Comparison of ENCODE assay signal across 26 cellular contexts in the genomic region with DNA sequence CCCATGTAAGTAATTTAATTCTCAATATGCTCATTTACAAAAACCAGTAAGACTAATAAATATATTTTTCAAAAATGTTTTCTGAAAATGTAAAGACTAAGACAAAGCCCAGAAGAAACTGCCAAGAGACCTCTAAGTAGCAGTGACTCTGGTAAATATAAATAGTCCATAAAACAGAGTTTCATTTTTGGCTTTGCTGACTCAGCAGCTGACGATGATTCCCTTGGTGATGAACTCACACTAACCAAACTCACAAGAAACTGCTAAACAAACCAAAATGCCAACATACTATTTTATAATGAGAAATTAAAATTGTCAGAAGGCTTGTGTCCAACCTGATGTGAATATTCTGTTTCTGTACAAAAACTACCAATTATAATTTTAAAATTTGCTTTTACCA. TPM values are rescaled to one million over a fixed set of nuclear protein-coding genes. Genes with fewer than 3 reads are reported as not detected.
A peak's percentile ranks its signal among the peaks of the same experiment; 100 is the strongest.
DNase-seq lines count a peak whose midpoint lies in the region; ATAC-seq, FAIRE-seq and TF ChIP-seq lines count a peak whose summit lies in the region.
"Had no signal": no experiment of that assay in that cellular context is flagged by ENCODE, and none has a peak within 500 bp of the region (broad histone marks: within the 10 kb centered on the region; RNA-seq: fewer than 3 reads in every experiment).

No MANE protein-coding gene starts in this region.

- no peak for TF ChIP-seq POLR2A in A549 (IDR thresholded peaks at IDR 0.05; ENCODE audit: low read length)

- H3K36me3 Mint-ChIP-seq in stimulated activated effector memory CD8-positive, alpha-beta T cell treated with anti-CD3 and anti-CD28 coated beads, Interleukin-12 subunit alpha, Interleukin-12 subunit beta, amount 100 ng/mL, for 72 hours: peaks cover 8% of the 10 kb centered on the region

- POLR2A ChIA-PET in A549 (lab: Yijun Ruan, JAX): no interaction called here

- 81% methylated on average over 1 of the region's 1 CpG for WGBS in A549 (ENCODE audit: missing lambda C conversion rate)

- no peak overlapping the region for H3K27ac Mint-ChIP-seq in stimulated activated effector memory CD8-positive, alpha-beta T cell treated with anti-CD3 and anti-CD28 coated beads, Interleukin-12 subunit alpha, Interleukin-12 subunit beta, amount 100 ng/mL, for 72 hours
- H3K27ac Mint-ChIP-seq: activated CD4-positive, alpha-beta T cell treated with anti-CD3 and anti-CD28 coated beads, Interleukin-2, amount 10 ng/mL, durations not matched to agents 7 days and 5 days; activated naive CD8-positive, alpha-beta T cell treated with anti-CD3 and anti-CD28 coated beads for 36 hours; activated T-helper 2 cell treated with anti-CD3 and anti-CD28 coated beads, Interferon-gamma antibody, Interleukin-2, Interleukin-4, amounts not matched to agents 10 μg/mL and 5 μg/mL and 100 μg/mL, durations not matched to agents 14 hours and 24 hours and 36 hours; T-helper 1 cell treated with Interleukin-12 subunit alpha and Interleukin-12 subunit beta and Interleukin-4 antibody, amounts not matched to agents 30 μg/mL and 1 μg/mL, for 36 hours; type B pancreatic cell had no signal

- H3K27ac ChIP-seq in A549: no peak overlapping the region
- H3K27ac ChIP-seq: PC-9, right atrium auricular region, SJCRH30 had no signal

- H3K4me2 ChIP-seq in A549: no peak overlapping the region
- H3K4me2 ChIP-seq: PC-9 had no signal

- no peaks in the 10 kb centered on the region for H3K9me3 Mint-ChIP-seq in stimulated activated effector memory CD8-positive, alpha-beta T cell treated with anti-CD3 and anti-CD28 coated beads, Interleukin-12 subunit alpha, Interleukin-12 subunit beta, amount 100 ng/mL, for 72 hours
- H3K9me3 Mint-ChIP-seq: activated naive CD8-positive, alpha-beta T cell treated with anti-CD3 and anti-CD28 coated beads for 36 hours; naive thymus-derived CD8-positive, alpha-beta T cell; T-helper 1 cell treated with Interleukin-12 subunit alpha and Interleukin-12 subunit beta and Interleukin-4 antibody, amounts not matched to agents 30 μg/mL and 1 μg/mL, for 36 hours; type B pancreatic cell had no signal

- no peak for ATAC-seq in A549
- ATAC-seq in stimulated activated effector memory CD8-positive, alpha-beta T cell treated with anti-CD3 and anti-CD28 coated beads, Interleukin-12 subunit alpha, Interleukin-12 subunit beta, amount 100 ng/mL, for 72 hours: no peak
- ATAC-seq: esophagus mucosa; naive thymus-derived CD8-positive, alpha-beta T cell had no signal

- FAIRE-seq in A549 (lab: Jason Lieb, UNC): no peak

- H3K4me3 ChIP-seq in A549: no peak overlapping the region
- H3K4me3 ChIP-seq in fibroblast of mammary gland (ENCODE audit: control insufficient read depth, low read depth, low read length): no peak overlapping the region
- H3K4me3 ChIP-seq: PC-9, right atrium auricular region, SJCRH30 had no signal

- no peak for TF ChIP-seq RAD21 in A549 (conservative IDR thresholded peaks at IDR 0.05 in 1 of 2, IDR thresholded peaks at IDR 0.05 in 1 of 2)

- no peaks in the 10 kb centered on the region for H3K4me1 ChIP-seq in A549
- H3K4me1 ChIP-seq: Caco-2, right atrium auricular region, SJCRH30 had no signal

- H3K9me3 ChIP-seq in A549: 0 out of 3 replicates have a peak, but pooled peaks cover 5% of the 10 kb centered on the region
- H3K9me3 ChIP-seq: Caco-2, right atrium auricular region had no signal

- H3K4me3 Mint-ChIP-seq in stimulated activated effector memory CD8-positive, alpha-beta T cell treated with anti-CD3 and anti-CD28 coated beads, Interleukin-12 subunit alpha, Interleukin-12 subunit beta, amount 100 ng/mL, for 72 hours: no peak overlapping the region
- H3K4me3 Mint-ChIP-seq: activated CD4-positive, alpha-beta T cell treated with anti-CD3 and anti-CD28 coated beads, Interleukin-2, amount 10 ng/mL, durations not matched to agents 7 days and 5 days; activated naive CD8-positive, alpha-beta T cell treated with anti-CD3 and anti-CD28 coated beads for 36 hours; naive thymus-derived CD8-positive, alpha-beta T cell; T-helper 1 cell treated with Interleukin-12 subunit alpha and Interleukin-12 subunit beta and Interleukin-4 antibody, amounts not matched to agents 30 μg/mL and 1 μg/mL, for 36 hours; type B pancreatic cell had no signal

- CTCF ChIA-PET in A549 (lab: Yijun Ruan, JAX): no interaction called here

- TF ChIP-seq CTCF in A549 (IDR thresholded peaks at IDR 0.05): no peak
- no peak for TF ChIP-seq CTCF in fibroblast of mammary gland (conservative IDR thresholded peaks at IDR 0.05; ENCODE audit: control insufficient read depth, insufficient read depth, low read depth, low read length)

- DNase-seq in A549 (ENCODE audit: low read depth in 1 of 2, low spot score in 1 of 2) (no peak), HCEC 1CT (peak; percentile 27), RPMI8226 (peak; percentile 88), fibroblast of mammary gland (ENCODE audit: low read depth) (peak; percentile 30), NCI-H446 (lab: John Stamatoyannopoulos, UW) (no peak), NCI-H446 treated with DMSO at 0.1 percent for 48 hours (lab: John Stamatoyannopoulos, UW) (no peak)
- DNase-seq in activated effector memory CD4-positive, alpha-beta T cell treated with anti-CD3 and anti-CD28 coated beads, Interleukin-2, amount 50 U/mL, for 16 hours: no peak
- DNase-seq in stimulated activated effector memory CD8-positive, alpha-beta T cell treated with anti-CD3 and anti-CD28 coated beads, Interleukin-12 subunit alpha, Interleukin-12 subunit beta, amount 100 ng/mL, for 72 hours (ENCODE audit: low spot score in 2 of 2): no peak
- DNase-seq: activated CD4-positive, alpha-beta T cell treated with anti-CD3 and anti-CD28 coated beads, Interleukin-2, amount 10 ng/mL, durations not matched to agents 7 days and 5 days; activated CD8-positive, alpha-beta memory T cell treated with anti-CD3 and anti-CD28 coated beads, Interleukin-2, amount 50 U/mL, for 48 hours; activated naive CD8-positive, alpha-beta T cell treated with anti-CD3 and anti-CD28 coated beads for 36 hours; Caco-2; effector memory CD4-positive, alpha-beta T cell; H7; head of caudate nucleus; MV-4-11; naive thymus-derived CD8-positive, alpha-beta T cell; NCI-H1694 treated with DMSO at 0.1 percent for 48 hours; NCI-H774; PC-9; SJCRH30 had no signal

- H3K4me1 Mint-ChIP-seq in stimulated activated effector memory CD8-positive, alpha-beta T cell treated with anti-CD3 and anti-CD28 coated beads, Interleukin-12 subunit alpha, Interleukin-12 subunit beta, amount 100 ng/mL, for 72 hours: no peaks in the 10 kb centered on the region
- H3K4me1 Mint-ChIP-seq: activated naive CD8-positive, alpha-beta T cell treated with anti-CD3 and anti-CD28 coated beads for 36 hours; naive thymus-derived CD8-positive, alpha-beta T cell had no signal

- no peak for TF ChIP-seq EP300 in A549 (IDR thresholded peaks at IDR 0.05)

TF ChIP-seq in A549, 52 proteins besides CTCF, POLR2A, EP300 and RAD21:
- no peak for TF ChIP-seq PHF8 (IDR thresholded peaks at IDR 0.05; ENCODE audit: borderline replicate concordance, low read depth)
- TF ChIP-seq NPAS2 (CRISPR knock-in tag; IDR thresholded peaks at IDR 0.05; ENCODE audit: borderline replicate concordance): no peak
- no peak for TF ChIP-seq GATA3 (IDR thresholded peaks at IDR 0.05; ENCODE audit: borderline replicate concordance)
- TF ChIP-seq, protein P1, sequence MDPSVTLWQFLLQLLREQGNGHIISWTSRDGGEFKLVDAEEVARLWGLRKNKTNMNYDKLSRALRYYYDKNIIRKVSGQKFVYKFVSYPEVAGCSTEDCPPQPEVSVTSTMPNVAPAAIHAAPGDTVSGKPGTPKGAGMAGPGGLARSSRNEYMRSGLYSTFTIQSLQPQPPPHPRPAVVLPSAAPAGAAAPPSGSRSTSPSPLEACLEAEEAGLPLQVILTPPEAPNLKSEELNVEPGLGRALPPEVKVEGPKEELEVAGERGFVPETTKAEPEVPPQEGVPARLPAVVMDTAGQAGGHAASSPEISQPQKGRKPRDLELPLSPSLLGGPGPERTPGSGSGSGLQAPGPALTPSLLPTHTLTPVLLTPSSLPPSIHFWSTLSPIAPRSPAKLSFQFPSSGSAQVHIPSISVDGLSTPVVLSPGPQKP (IDR thresholded peaks at IDR 0.05; ENCODE audit: low read depth, low read length): no peak
- TF ChIP-seq RNF2 (IDR thresholded peaks at IDR 0.05; ENCODE audit: borderline replicate concordance, low read depth): no peak
- TF ChIP-seq MAZ (IDR thresholded peaks at IDR 0.05; ENCODE audit: borderline replicate concordance, low read depth, low read length): no peak
- peak; percentile 92 for TF ChIP-seq MAFK (IDR thresholded peaks at IDR 0.05; ENCODE audit: partially characterized antibody)

RNA-seq across cellular contexts. Expression of a gene that starts 31.5 kb away (rescaled TPM):
- polyA plus RNA-seq in A549 (2011; rRNA removed): 0.05 TPM in 2 replicates
- under 0.01 TPM in 1 of 2 replicates, not detected in the other for polyA plus RNA-seq in A549 (2012; cell fraction: cytosol; rRNA removed)
- 0.01 TPM in 2 replicates for polyA plus RNA-seq in A549 (2012; cell fraction: nucleus; rRNA removed)
- 0.03 TPM in 3 replicates for polyA plus RNA-seq in A549 (2017; fragmentation: RNase III; extraction: RNeasy Plus Mini Kit Qiagen cat#74134 plus additional on column Dnase treatment)
- polyA minus RNA-seq in A549 (2011; rRNA and poly(A)+ RNA removed): 0.04 TPM in 1 of 2 replicates, not detected in the other

Comparison
In these comparisons a context has a peak if more than half of its experiments do, and no peak if none do; other contexts are left out.
1. DNase-seq: peak in HCEC 1CT (single experiment), RPMI8226 (single experiment) and fibroblast of mammary gland (single experiment); none in A549 (0 of 2), NCI-H446 (0 of 2), activated effector memory CD4-positive, alpha-beta T cell treated with anti-CD3 and anti-CD28 coated beads, Interleukin-2, amount 50 U/mL, for 16 hours (single experiment), NCI-H446 treated with DMSO at 0.1 percent for 48 hours (single experiment) and stimulated activated effector memory CD8-positive, alpha-beta T cell treated with anti-CD3 and anti-CD28 coated beads, Interleukin-12 subunit alpha, Interleukin-12 subunit beta, amount 100 ng/mL, for 72 hours (0 of 2).